Comparison of ENCODE assay signal across 9 cellular contexts in genomic region chr6:56890683-56891429, GRCh38.
DNase-seq lines count a peak whose midpoint lies in the region; ATAC-seq and TF ChIP-seq lines count a peak whose summit lies in the region.
"Had no signal": no experiment of that assay in that cellular context is flagged by ENCODE, and none has a peak within 500 bp of the region (broad histone marks: within the 10 kb centered on the region; RNA-seq: fewer than 3 reads in every experiment).

No MANE protein-coding gene starts in this region.

- no peak overlapping the region for H3K4me3 ChIP-seq in epithelial cell of esophagus (ENCODE audit: low read length)
- H3K4me3 ChIP-seq in stomach smooth muscle (ENCODE audit: low read length in 2 of 2): no peak overlapping the region

- H3K9me3 Mint-ChIP-seq in activated naive CD4-positive, alpha-beta T cell treated with anti-CD3 and anti-CD28 coated beads, Interleukin-2, amount 50 U/mL, for 72 hours: no peaks in the 10 kb centered on the region

- TF ChIP-seq CTCF in epithelial cell of esophagus (IDR thresholded peaks at IDR 0.05; ENCODE audit: insufficient read depth, low read depth, low read length, missing control alignments): no peak

- H3K36me3 ChIP-seq in stomach smooth muscle (ENCODE audit: control insufficient read depth in 2 of 2, insufficient read depth in 2 of 2, low read length in 2 of 2): no peaks in the 10 kb centered on the region

- H3K27ac ChIP-seq in stomach smooth muscle (ENCODE audit: low read length): peak overlapping the region; percentile 19

- peaks cover 2% of the 10 kb centered on the region for H3K4me1 ChIP-seq in stomach smooth muscle (ENCODE audit: control insufficient read depth, insufficient read depth, low read length)

- peak in 1 of 2 donors; percentile 5 for DNase-seq in activated naive CD4-positive, alpha-beta T cell treated with anti-CD3 and anti-CD28 coated beads, Interleukin-2, amount 50 U/mL, for 72 hours (ENCODE audit: low spot score in 2 of 2)
- no peak for DNase-seq in activated naive CD4-positive, alpha-beta T cell treated with anti-CD3 and anti-CD28 coated beads, Interleukin-2, amount 50 U/mL, for 16 hours
- DNase-seq in NCI-H226 (peak; percentile 43), epithelial cell of esophagus (ENCODE audit: low read depth) (peak; percentile 78), iPS-NIHi7 (ENCODE audit: extremely low spot score) (no peak), NCI-H1694 (lab: John Stamatoyannopoulos, UW) (no peak)

- no peaks in the 10 kb centered on the region for H3K36me3 Mint-ChIP-seq in activated naive CD4-positive, alpha-beta T cell treated with anti-CD3 and anti-CD28 coated beads, Interleukin-2, amount 50 U/mL, for 72 hours
- H3K36me3 Mint-ChIP-seq: brain had no signal

- peak; percentile 37 to 93 for ATAC-seq in activated naive CD4-positive, alpha-beta T cell treated with anti-CD3 and anti-CD28 coated beads, Interleukin-2, amount 50 U/mL, for 72 hours
- ATAC-seq in HG02642 (IDR thresholded peaks at IDR 0.05; ENCODE audit: poor library complexity, unreplicated experiment): peak; percentile 98

- H3K9ac ChIP-seq in stomach smooth muscle (ENCODE audit: low read length in 2 of 2): no peak overlapping the region

- H3K27ac Mint-ChIP-seq in activated naive CD4-positive, alpha-beta T cell treated with anti-CD3 and anti-CD28 coated beads, Interleukin-2, amount 50 U/mL, for 72 hours: peak overlapping the region in 1 of 2 donors; percentile 69
- H3K27ac Mint-ChIP-seq: brain had no signal

- no peaks in the 10 kb centered on the region for H3K9me3 ChIP-seq in stomach smooth muscle (ENCODE audit: control insufficient read depth in 2 of 2, low read length in 2 of 2)

- H3K27me3 ChIP-seq in stomach smooth muscle (ENCODE audit: control insufficient read depth in 1 of 2, insufficient read depth in 2 of 2, low read length in 2 of 2): no peaks in the 10 kb centered on the region

Comparison
In these comparisons a context has a peak if more than half of its experiments do, and no peak if none do; other contexts are left out.
1. DNase-seq: peak in NCI-H226 (single experiment) and epithelial cell of esophagus (single experiment); none in activated naive CD4-positive, alpha-beta T cell treated with anti-CD3 and anti-CD28 coated beads, Interleukin-2, amount 50 U/mL, for 16 hours (single experiment), iPS-NIHi7 (single experiment) and NCI-H1694 (single experiment).